Comparison of ENCODE assay signal across 11 cellular contexts in genomic region chr10:45353176-45353575, GRCh38. TPM values are rescaled to one million over a fixed set of nuclear protein-coding genes. Genes with fewer than 3 reads are reported as not detected.
A peak's percentile ranks its signal among the peaks of the same experiment; 100 is the strongest.
DNase-seq lines count a peak whose midpoint lies in the region; ATAC-seq and TF ChIP-seq lines count a peak whose summit lies in the region.
"Had no signal": no experiment of that assay in that cellular context is flagged by ENCODE, and none has a peak within 500 bp of the region (broad histone marks: within the 10 kb centered on the region; RNA-seq: fewer than 3 reads in every experiment).

No MANE protein-coding gene starts in this region.

- H3K4me1 Mint-ChIP-seq in activated naive CD4-positive, alpha-beta T cell treated with anti-CD3 and anti-CD28 coated beads for 36 hours (ENCODE audit: low read depth), result peaks cover 16% of the 10 kb centered on the region
- no peaks in the 10 kb centered on the region for H3K4me1 Mint-ChIP-seq in osteocyte (ENCODE audit: unreplicated experiment)

- no peaks in the 10 kb centered on the region for H3K4me1 ChIP-seq in upper lobe of right lung

- no peaks in the 10 kb centered on the region for H3K9me3 Mint-ChIP-seq in activated naive CD4-positive, alpha-beta T cell treated with anti-CD3 and anti-CD28 coated beads for 36 hours
- H3K9me3 Mint-ChIP-seq in osteocyte (ENCODE audit: unreplicated experiment), result no peaks in the 10 kb centered on the region

- ATAC-seq in HG02798 (IDR thresholded peaks at IDR 0.05; ENCODE audit: poor library complexity, unreplicated experiment) (peak; percentile 50), upper lobe of right lung (peak; percentile 43)

- CTCF ChIA-PET in activated naive CD4-positive, alpha-beta T cell treated with anti-CD3 and anti-CD28 coated beads for 36 hours (lab: Charles Lee), result no interaction called here

- intact Hi-C loops in activated naive CD4-positive, alpha-beta T cell treated with anti-CD3 and anti-CD28 coated beads for 36 hours (cut with micrococcal nuclease), result loop anchor here (10.0 kb wide), 1 partner anchor 62 kb away; no protein-coding TSS in a partner anchor
- intact Hi-C loops in upper lobe of right lung (cut with DNase I), result no loop called here

- H3K27me3 Mint-ChIP-seq in activated naive CD4-positive, alpha-beta T cell treated with anti-CD3 and anti-CD28 coated beads for 36 hours (ENCODE audit: low read depth), result peaks cover 11% of the 10 kb centered on the region
- H3K27me3 Mint-ChIP-seq in osteocyte (ENCODE audit: unreplicated experiment), result peaks cover 5% of the 10 kb centered on the region

- no peaks in the 10 kb centered on the region for H3K9me3 ChIP-seq in upper lobe of right lung

- no peaks in the 10 kb centered on the region for H3K36me3 ChIP-seq in upper lobe of right lung

- H3K27ac ChIP-seq in upper lobe of right lung, result no peak overlapping the region

- no peaks in the 10 kb centered on the region for H3K27me3 ChIP-seq in upper lobe of right lung

- no peak for TF ChIP-seq CTCF in upper lobe of right lung (IDR thresholded peaks at IDR 0.05)
- TF ChIP-seq CTCF in osteocyte (IDR thresholded peaks at IDR 0.05), result no peak

- H3K4me3 ChIP-seq in upper lobe of right lung, result no peak overlapping the region

- DNase-seq in activated naive CD4-positive, alpha-beta T cell treated with anti-CD3 and anti-CD28 coated beads for 36 hours, result no peak
- DNase-seq in activated naive CD4-positive, alpha-beta T cell treated with Interleukin-2 at 50 U/mL for 16 hours, result no peak
- DNase-seq in MV-4-11 (lab: John Stamatoyannopoulos, UW) (peak; percentile 83), upper lobe of right lung (no peak), osteocyte (ENCODE audit: extremely low spot score, unreplicated experiment) (no peak), putamen (ENCODE audit: low spot score) (no peak), NCI-H2107 (lab: John Stamatoyannopoulos, UW) (no peak)
- DNase-seq: effector CD4-positive, alpha-beta T cell; kidney had no signal

- no peaks in the 10 kb centered on the region for H3K36me3 Mint-ChIP-seq in activated naive CD4-positive, alpha-beta T cell treated with anti-CD3 and anti-CD28 coated beads for 36 hours (ENCODE audit: low read depth)
- no peaks in the 10 kb centered on the region for H3K36me3 Mint-ChIP-seq in osteocyte (ENCODE audit: unreplicated experiment)

- peak overlapping the region; percentile 30 for H3K27ac Mint-ChIP-seq in activated naive CD4-positive, alpha-beta T cell treated with anti-CD3 and anti-CD28 coated beads for 36 hours
- no peak overlapping the region for H3K27ac Mint-ChIP-seq in osteocyte (ENCODE audit: unreplicated experiment)

- no peak overlapping the region for H3K4me3 Mint-ChIP-seq in activated naive CD4-positive, alpha-beta T cell treated with anti-CD3 and anti-CD28 coated beads for 36 hours
- no peak overlapping the region for H3K4me3 Mint-ChIP-seq in osteocyte (ENCODE audit: unreplicated experiment)

RNA-seq across cellular contexts. Expression of gene ALOX5, which starts 20.8 kb away (rescaled TPM):
- under 1 TPM; 0.14 to 0.17 TPM for total RNA-seq in activated naive CD4-positive, alpha-beta T cell treated with anti-CD3 and anti-CD28 coated beads for 36 hours
- total RNA-seq in upper lobe of right lung, result 128 TPM
- not detected in 2 replicates for total RNA-seq in osteocyte

RNA-seq across cellular contexts. Expression of gene OR13A1, which starts 37.8 kb away (rescaled TPM):
- not detected for total RNA-seq in activated naive CD4-positive, alpha-beta T cell treated with anti-CD3 and anti-CD28 coated beads for 36 hours
- not detected for total RNA-seq in upper lobe of right lung
- not detected in 2 replicates for total RNA-seq in osteocyte
- total RNA-seq: kidney, renal cortical epithelial cell had no signal

Comparison
In these comparisons a context has a peak if more than half of its experiments do, and no peak if none do; other contexts are left out.
1. RNA of gene ALOX5, which starts 20.8 kb away (total RNA-seq): 128 TPM in upper lobe of right lung (single experiment); 0.14 to 0.17 TPM in activated naive CD4-positive, alpha-beta T cell treated with anti-CD3 and anti-CD28 coated beads for 36 hours and not detected in osteocyte; every median in the first group is over 100 times any median in the second.